Comparison of ENCODE assay signal across 26 cellular contexts in the genomic region with DNA sequence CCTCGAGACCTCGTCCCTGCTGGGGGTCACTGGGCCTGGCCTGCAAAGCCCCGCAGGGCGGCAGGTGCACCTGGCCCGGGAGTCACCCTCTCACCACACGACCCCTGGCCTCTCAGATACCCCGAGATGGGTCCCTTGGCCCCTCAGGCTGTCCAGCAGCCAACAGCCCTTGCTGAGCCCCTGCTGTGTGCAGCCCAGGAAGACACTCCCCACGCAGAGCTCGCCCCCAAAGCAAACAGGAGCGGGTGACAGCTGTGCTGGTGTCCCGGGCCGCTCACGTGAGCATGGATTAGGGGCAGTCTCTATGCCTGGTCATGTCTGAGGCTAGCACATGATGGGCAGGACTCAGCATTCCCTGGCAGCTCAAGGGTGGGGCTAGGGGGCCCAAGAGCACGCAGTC. TPM values are rescaled to one million over a fixed set of nuclear protein-coding genes. Genes with fewer than 3 reads are reported as not detected.
"Had no signal": no experiment of that assay in that cellular context is flagged by ENCODE, and none has a peak within 500 bp of the region (broad histone marks: within the 10 kb centered on the region; RNA-seq: fewer than 3 reads in every experiment).

No MANE protein-coding gene starts in this region.

- H3K27me3 ChIP-seq: testis, upper lobe of right lung, vagina had no signal

- H3K9me3 Mint-ChIP-seq: dendritic cell treated with granulocyte-macrophage colony-stimulating factor and Interleukin-4, amounts not matched to agents 40 ng/mL and 50 ng/mL, for 4 days; immature natural killer cell; memory B cell; natural killer cell treated with Interleukin-12 subunit alpha and Interleukin-12 subunit beta and Interleukin-15 and Interleukin-18, amount 100 ng/mL, for 72 hours; stimulated activated naive B cell treated with anti-CD40 and anti-IgM and Interleukin-4, amounts not matched to agents 10 μg/mL and 1 μg/mL and 100 μg/mL, for 72 hours; stimulated activated naive CD8-positive, alpha-beta T cell treated with anti-CD3 and anti-CD28 coated beads, Interleukin-15, amount 100 ng/mL, for 72 hours had no signal

- H3K4me1 Mint-ChIP-seq: immature natural killer cell; stimulated activated naive CD8-positive, alpha-beta T cell treated with anti-CD3 and anti-CD28 coated beads, Interleukin-15, amount 100 ng/mL, for 72 hours had no signal

- H3K4me3 ChIP-seq: esophagus squamous epithelium, gastroesophageal sphincter, left ventricle myocardium inferior, lower lobe of right lung, prostate gland, spleen, testis, tibial nerve, upper lobe of right lung, vagina had no signal

- H3K9ac ChIP-seq: parathyroid adenoma had no signal

- H3K9me3 ChIP-seq: esophagus squamous epithelium, gastroesophageal sphincter, left ventricle myocardium inferior, lower lobe of right lung, prostate gland, spleen, testis, tibial nerve, upper lobe of right lung, vagina had no signal

- FAIRE-seq: keratinocyte had no signal

- H3K27ac ChIP-seq: esophagus squamous epithelium, gastroesophageal sphincter, left ventricle myocardium inferior, lower lobe of right lung, parathyroid adenoma, prostate gland, spleen, testis, tibial nerve, upper lobe of right lung, vagina had no signal

- ATAC-seq: gastroesophageal sphincter; lower lobe of right lung; natural killer cell treated with Interleukin-12 subunit alpha and Interleukin-12 subunit beta and Interleukin-15 and Interleukin-18, amount 100 ng/mL, for 72 hours; sciatic nerve; stimulated activated naive B cell treated with anti-CD40 and anti-IgM and Interleukin-4, amounts not matched to agents 10 μg/mL and 1 μg/mL and 100 μg/mL, for 72 hours; stimulated activated naive CD8-positive, alpha-beta T cell treated with anti-CD3 and anti-CD28 coated beads, Interleukin-15, amount 100 ng/mL, for 72 hours; upper lobe of right lung had no signal

- H3K27ac Mint-ChIP-seq: dendritic cell treated with granulocyte-macrophage colony-stimulating factor and Interleukin-4, amounts not matched to agents 40 ng/mL and 50 ng/mL, for 4 days; immature natural killer cell; memory B cell; natural killer cell treated with Interleukin-12 subunit alpha and Interleukin-12 subunit beta and Interleukin-15 and Interleukin-18, amount 100 ng/mL, for 72 hours; stimulated activated naive B cell treated with anti-CD40 and anti-IgM and Interleukin-4, amounts not matched to agents 10 μg/mL and 1 μg/mL and 100 μg/mL, for 72 hours; stimulated activated naive CD8-positive, alpha-beta T cell treated with anti-CD3 and anti-CD28 coated beads, Interleukin-15, amount 100 ng/mL, for 72 hours had no signal

- H3K36me3 ChIP-seq: gastroesophageal sphincter, left ventricle myocardium inferior, lower lobe of right lung, prostate gland, spleen, tibial nerve, upper lobe of right lung, vagina had no signal

- H3K4me1 ChIP-seq: gastroesophageal sphincter, left ventricle myocardium inferior, lower lobe of right lung, parathyroid adenoma, prostate gland, testis, tibial nerve, upper lobe of right lung had no signal

- H2AFZ ChIP-seq: parathyroid adenoma had no signal

- DNase-seq: esophagus squamous epithelium; foreskin fibroblast; immature natural killer cell; left ventricle myocardium inferior; lower lobe of right lung; midbrain; spleen; stimulated activated CD4-positive, alpha-beta T cell treated with anti-CD3 and anti-CD28 coated beads, Interleukin-15, amount 100 ng/mL, for 24 hours; stimulated activated CD4-positive, alpha-beta T cell treated with anti-CD3 and anti-CD28 coated beads, Interleukin-1b, Interleukin-23, amount 100 ng/mL, for 48 hours; stimulated activated CD4-positive, alpha-beta T cell treated with anti-CD3 and anti-CD28 coated beads, Interleukin-4, amount 100 ng/mL, for 24 hours; stimulated activated naive B cell treated with anti-CD40 and anti-IgM and Interleukin-4, amounts not matched to agents 10 μg/mL and 1 μg/mL and 100 μg/mL, for 72 hours; stimulated activated naive CD8-positive, alpha-beta T cell treated with anti-CD3 and anti-CD28 coated beads, Interleukin-15, amount 100 ng/mL, for 72 hours; testis; upper lobe of right lung had no signal

- H3K36me3 Mint-ChIP-seq: immature natural killer cell; memory B cell; natural killer cell treated with Interleukin-12 subunit alpha and Interleukin-12 subunit beta and Interleukin-15 and Interleukin-18, amount 100 ng/mL, for 72 hours; stimulated activated naive B cell treated with anti-CD40 and anti-IgM and Interleukin-4, amounts not matched to agents 10 μg/mL and 1 μg/mL and 100 μg/mL, for 72 hours had no signal

- H3K4me3 Mint-ChIP-seq: dendritic cell treated with granulocyte-macrophage colony-stimulating factor and Interleukin-4, amounts not matched to agents 40 ng/mL and 50 ng/mL, for 4 days; immature natural killer cell; memory B cell; natural killer cell treated with Interleukin-12 subunit alpha and Interleukin-12 subunit beta and Interleukin-15 and Interleukin-18, amount 100 ng/mL, for 72 hours; stimulated activated naive B cell treated with anti-CD40 and anti-IgM and Interleukin-4, amounts not matched to agents 10 μg/mL and 1 μg/mL and 100 μg/mL, for 72 hours; stimulated activated naive CD8-positive, alpha-beta T cell treated with anti-CD3 and anti-CD28 coated beads, Interleukin-15, amount 100 ng/mL, for 72 hours had no signal

- H3K79me2 ChIP-seq: parathyroid adenoma had no signal

RNA-seq across cellular contexts. Expression of a gene that starts 31.3 kb away (rescaled TPM):
- total RNA-seq: left ventricle myocardium inferior; natural killer cell treated with Interleukin-12 subunit alpha and Interleukin-12 subunit beta and Interleukin-15 and Interleukin-18, amount 100 ng/mL, for 72 hours; sciatic nerve; skeletal muscle tissue; spleen; subcutaneous adipose tissue; tibial nerve had no signal
- polyA plus RNA-seq: immature natural killer cell, spleen had no signal
